1 cellular context compared by ENCODE assay signal in genomic region chr16:71357681-71358080, GRCh38.
TF ChIP-seq lines count a peak whose summit lies in the region.

No MANE protein-coding gene starts in this region.

TF ChIP-seq in IMR-90, 13 proteins besides CTCF, POLR2A, EP300 and RAD21 (continued from another document):
- no peak for TF ChIP-seq ELK1 (IDR thresholded peaks at IDR 0.05; ENCODE audit: borderline replicate concordance, low read depth, low read length)
